27 cellular contexts compared by ENCODE assay signal in the genomic region with DNA sequence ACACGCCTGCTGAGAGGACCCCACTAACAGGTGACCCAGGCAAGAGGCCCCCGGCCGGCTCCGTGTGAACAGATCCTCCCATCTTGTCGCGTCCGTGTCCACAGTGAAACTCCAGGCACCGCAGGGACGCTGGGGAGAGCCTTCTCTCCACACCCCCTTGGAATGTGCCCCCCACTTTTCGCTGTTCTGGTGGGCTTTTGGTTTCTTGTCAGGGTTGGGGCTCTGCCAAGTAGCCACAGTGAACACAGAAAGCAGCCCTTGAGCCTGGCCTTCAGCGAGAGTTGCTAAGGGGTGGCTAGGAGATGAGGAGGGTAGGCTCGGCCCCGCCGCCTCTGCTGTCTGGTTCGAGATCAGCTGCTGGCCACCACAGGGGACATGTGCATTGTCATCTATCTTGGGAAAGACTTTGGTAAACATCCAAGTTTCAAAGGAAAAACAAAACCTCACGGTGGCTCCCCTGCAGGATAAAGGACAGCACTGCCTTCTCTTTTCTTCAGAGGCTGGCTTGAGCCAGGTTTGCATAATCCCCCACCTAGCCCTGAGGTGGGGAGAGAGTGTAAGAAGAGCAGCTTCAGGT. TPM values are rescaled to one million over a fixed set of nuclear protein-coding genes. Genes with fewer than 3 reads are reported as not detected.
DNase-seq lines count a peak whose midpoint lies in the region; ATAC-seq, FAIRE-seq and TF ChIP-seq lines count a peak whose summit lies in the region.
"Had no signal": no experiment of that assay in that cellular context is flagged by ENCODE, and none has a peak within 500 bp of the region (broad histone marks: within the 10 kb centered on the region; RNA-seq: fewer than 3 reads in every experiment).

No MANE protein-coding gene starts in this region.

- ATAC-seq in left ventricle myocardium superior: peak; percentile 49
- ATAC-seq in HG03520 (IDR thresholded peaks at IDR 0.05; ENCODE audit: unreplicated experiment): no peak
- ATAC-seq: effector memory CD8-positive, alpha-beta T cell; GM12878; naive thymus-derived CD4-positive, alpha-beta T cell; pancreas had no signal

- TF ChIP-seq POLR2A in GM12891 (IDR thresholded peaks at IDR 0.05; ENCODE audit: low read depth, low read length): no peak

- H3K36me3 ChIP-seq in WERI-Rb-1: peaks cover 8% of the 10 kb centered on the region
- H3K36me3 ChIP-seq: adrenal gland; BLaER1 treated with 17β-estradiol and CSF1 and Interleukin-3, amounts not matched to agents 10 nM and 100 nM; pancreas; upper lobe of left lung had no signal

- no peak for FAIRE-seq in GM12891 (lab: Jason Lieb, UNC)
- FAIRE-seq: A204.1, D721Med, G401.6, GM12878, pancreas had no signal

- no peaks in the 10 kb centered on the region for H3K9me3 ChIP-seq in WERI-Rb-1 (ENCODE audit: severe bottlenecking)
- H3K9me3 ChIP-seq: adrenal gland; BLaER1 treated with 17β-estradiol and CSF1 and Interleukin-3, amounts not matched to agents 10 nM and 100 nM; pancreas; upper lobe of left lung had no signal

- intact Hi-C loops in left ventricle myocardium superior (cut with micrococcal nuclease): loop anchor here (10.0 kb wide), 1 partner anchor 123 kb away; no protein-coding TSS in a partner anchor

- H3K27ac ChIP-seq in WERI-Rb-1: no peak overlapping the region
- H3K27ac ChIP-seq: adrenal gland; BLaER1 treated with 17β-estradiol and CSF1 and Interleukin-3, amounts not matched to agents 10 nM and 100 nM; pancreas; upper lobe of left lung had no signal

- peak; percentile 28 for DNase-seq in activated CD8-positive, alpha-beta memory T cell treated with anti-CD3 and anti-CD28 coated beads for 24 hours
- DNase-seq in activated CD8-positive, alpha-beta memory T cell treated with anti-CD3 and anti-CD28 coated beads, Interleukin-2, amount 50 U/mL, for 4 hours: no peak
- DNase-seq in WERI-Rb-1 (no peak), left ventricle myocardium superior (no peak), GM12891 (ENCODE audit: insufficient read length, low spot score) (no peak)
- peak; percentile 14 for DNase-seq in stimulated activated CD8-positive, alpha-beta memory T cell treated with anti-CD3 and anti-CD28 coated beads, Interleukin-4, amount 100 ng/mL, for 48 hours
- DNase-seq in activated CD4-positive, alpha-beta T cell treated with anti-CD3 and anti-CD28 coated beads for 48 hours: no peak
- DNase-seq: activated CD4-positive, alpha-beta T cell treated with anti-CD3 and anti-CD28 coated beads for 1 hour; activated CD8-positive, alpha-beta memory T cell treated with anti-CD3 and anti-CD28 coated beads, Interleukin-2, amount 50 U/mL, for 48 hours; activated effector memory CD4-positive, alpha-beta T cell treated with anti-CD3 and anti-CD28 coated beads, Interleukin-2, amount 50 U/mL, for 16 hours; adrenal gland; effector memory CD8-positive, alpha-beta T cell; KG1; MV-4-11; naive thymus-derived CD4-positive, alpha-beta T cell; NCI-H187 treated with DMSO at 0.1 percent for 48 hours; NCI-H345; pancreas; RPMI8226; stimulated activated CD4-positive, alpha-beta T cell treated with anti-CD3 and anti-CD28 coated beads, Interleukin-2, amount 100 ng/mL, for 24 hours; upper lobe of left lung had no signal

- H3K4me3 ChIP-seq in WERI-Rb-1 (ENCODE audit: low read depth, low read length): no peak overlapping the region
- H3K4me3 ChIP-seq: adrenal gland; BLaER1 treated with 17β-estradiol and CSF1 and Interleukin-3, amounts not matched to agents 10 nM and 100 nM; GM12878; pancreas; upper lobe of left lung had no signal

- TF ChIP-seq CTCF in WERI-Rb-1 (IDR thresholded peaks at IDR 0.05; ENCODE audit: low read depth, low read length): peak; percentile 29

- no peaks in the 10 kb centered on the region for H3K27me3 ChIP-seq in WERI-Rb-1 (ENCODE audit: insufficient read depth, low read depth, severe bottlenecking)
- H3K27me3 ChIP-seq: adrenal gland; BLaER1 treated with 17β-estradiol and CSF1 and Interleukin-3, amounts not matched to agents 10 nM and 100 nM; pancreas; upper lobe of left lung had no signal

TF ChIP-seq in GM12891, 5 proteins besides CTCF, POLR2A, EP300 and RAD21:
- TF ChIP-seq TAF1 (IDR thresholded peaks at IDR 0.05; ENCODE audit: low read depth, low read length) (no peak), POLR2AphosphoS5 (IDR thresholded peaks at IDR 0.05; ENCODE audit: low read depth, low read length) (no peak), PAX5 (IDR thresholded peaks at IDR 0.05; ENCODE audit: insufficient read depth, low read length, severe bottlenecking) (no peak)
TF ChIP-seq in GM12891: peak in this region for 0.

RNA-seq across cellular contexts. Expression of a gene that starts 22.7 kb away (rescaled TPM):
- total RNA-seq in left ventricle myocardium superior: 11.0 TPM
- not detected for polyA plus RNA-seq in GM12891 (2012; ENCODE audit: low read depth, missing spikeins)
- total RNA-seq: GM12878; naive thymus-derived CD4-positive, alpha-beta T cell had no signal
- polyA plus RNA-seq: GM12878; naive thymus-derived CD4-positive, alpha-beta T cell had no signal

Comparison
In these comparisons a context has a peak if more than half of its experiments do, and no peak if none do; other contexts are left out.
1. DNase-seq: peak in activated CD8-positive, alpha-beta memory T cell treated with anti-CD3 and anti-CD28 coated beads for 24 hours (single experiment) and stimulated activated CD8-positive, alpha-beta memory T cell treated with anti-CD3 and anti-CD28 coated beads, Interleukin-4, amount 100 ng/mL, for 48 hours (single experiment); none in activated CD8-positive, alpha-beta memory T cell treated with anti-CD3 and anti-CD28 coated beads, Interleukin-2, amount 50 U/mL, for 4 hours (single experiment), WERI-Rb-1 (single experiment), left ventricle myocardium superior (single experiment), GM12891 (single experiment) and activated CD4-positive, alpha-beta T cell treated with anti-CD3 and anti-CD28 coated beads for 48 hours (single experiment).